ENCODE assay signal across 1 cellular context in the genomic region with DNA sequence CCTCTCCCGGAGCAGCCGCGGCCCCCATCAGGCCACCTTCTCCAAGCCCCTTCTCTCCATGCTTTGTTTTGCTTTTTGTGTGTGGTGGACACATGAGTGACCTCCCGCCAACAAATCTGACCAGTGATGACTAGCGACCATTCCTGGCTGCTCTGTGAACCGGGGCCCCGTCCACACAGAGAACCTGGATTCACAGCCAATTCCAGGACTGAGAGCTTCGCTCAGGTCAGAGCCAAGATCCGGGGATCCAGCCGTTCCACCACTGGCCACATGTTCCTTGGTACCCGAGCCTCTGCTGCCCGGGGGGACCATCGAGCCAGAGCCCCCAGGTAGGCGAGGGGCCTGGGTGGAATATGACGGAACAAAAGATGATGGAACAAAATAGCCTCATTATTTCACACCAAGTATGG.
TF ChIP-seq lines count a peak whose summit lies in the region.

No MANE protein-coding gene starts in this region.

TF ChIP-seq in SK-N-SH, 30 proteins besides CTCF, POLR2A, EP300 and RAD21 (continued from another document):
- TF ChIP-seq TAF1 (IDR thresholded peaks at IDR 0.05; ENCODE audit: borderline replicate concordance, low read depth, low read length) = no peak
- TF ChIP-seq, protein P1, sequence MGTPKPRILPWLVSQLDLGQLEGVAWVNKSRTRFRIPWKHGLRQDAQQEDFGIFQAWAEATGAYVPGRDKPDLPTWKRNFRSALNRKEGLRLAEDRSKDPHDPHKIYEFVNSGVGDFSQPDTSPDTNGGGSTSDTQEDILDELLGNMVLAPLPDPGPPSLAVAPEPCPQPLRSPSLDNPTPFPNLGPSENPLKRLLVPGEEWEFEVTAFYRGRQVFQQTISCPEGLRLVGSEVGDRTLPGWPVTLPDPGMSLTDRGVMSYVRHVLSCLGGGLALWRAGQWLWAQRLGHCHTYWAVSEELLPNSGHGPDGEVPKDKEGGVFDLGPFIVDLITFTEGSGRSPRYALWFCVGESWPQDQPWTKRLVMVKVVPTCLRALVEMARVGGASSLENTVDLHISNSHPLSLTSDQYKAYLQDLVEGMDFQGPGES (IDR thresholded peaks at IDR 0.05; ENCODE audit: low read depth, low read length) = no peak
- TF ChIP-seq FOXJ3 (CRISPR knock-in tag; IDR thresholded peaks at IDR 0.05) = no peak
- no peak for TF ChIP-seq RCOR1 (IDR thresholded peaks at IDR 0.05; ENCODE audit: low read length)
- TF ChIP-seq, protein P2, sequence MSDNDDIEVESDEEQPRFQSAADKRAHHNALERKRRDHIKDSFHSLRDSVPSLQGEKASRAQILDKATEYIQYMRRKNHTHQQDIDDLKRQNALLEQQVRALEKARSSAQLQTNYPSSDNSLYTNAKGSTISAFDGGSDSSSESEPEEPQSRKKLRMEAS (IDR thresholded peaks at IDR 0.05; ENCODE audit: low read depth) = no peak
- no peak for TF ChIP-seq CHD2 (IDR thresholded peaks at IDR 0.05; ENCODE audit: low read length, partially characterized antibody)
- TF ChIP-seq MXI1 (IDR thresholded peaks at IDR 0.05; ENCODE audit: low read depth, low read length) = no peak
- TF ChIP-seq ELF1 (IDR thresholded peaks at IDR 0.05) = no peak
- TF ChIP-seq RXRA (IDR thresholded peaks at IDR 0.05; ENCODE audit: borderline replicate concordance, low read depth) = no peak
- no peak for TF ChIP-seq SMC3 (IDR thresholded peaks at IDR 0.05; ENCODE audit: low read depth, low read length)
